28 cellular contexts compared by ENCODE assay signal in genomic region chr6:105332576-105332975, GRCh38.
"Had no signal": no experiment of that assay in that cellular context is flagged by ENCODE, and none has a peak within 500 bp of the region (broad histone marks: within the 10 kb centered on the region; RNA-seq: fewer than 3 reads in every experiment).

No MANE protein-coding gene starts in this region.

- H3K27me3 Mint-ChIP-seq: memory B cell; naive thymus-derived CD4-positive, alpha-beta T cell; natural killer cell treated with Interleukin-12 subunit alpha and Interleukin-12 subunit beta and Interleukin-15 and Interleukin-18, amount 100 ng/mL, for 72 hours; progenitor cell of endocrine pancreas; stimulated activated naive B cell treated with anti-CD40 and anti-IgM and Interleukin-4, amounts not matched to agents 10 μg/mL and 1 μg/mL and 100 μg/mL, for 72 hours had no signal

- H2AFZ ChIP-seq: hepatocyte had no signal

- H3K27ac ChIP-seq: hepatocyte, left ventricle myocardium inferior, neutrophil, ovary, skin epidermis, stomach, suprapubic skin, thoracic aorta, tibial artery, upper lobe of right lung had no signal

- H3K4me1 Mint-ChIP-seq: memory B cell had no signal

- H3K4me1 ChIP-seq: suprapubic skin, upper lobe of right lung had no signal

- DNase-seq: islet precursor cell; left ventricle myocardium inferior; midbrain; mucosa of descending colon; naive thymus-derived CD4-positive, alpha-beta T cell; ovary; retina; right cardiac atrium; stimulated activated CD4-positive, alpha-beta T cell treated with anti-CD3 and anti-CD28 coated beads, Interleukin-12 subunit alpha, Interleukin-12 subunit beta, amount 100 ng/mL, for 4 hours; stimulated activated CD4-positive, alpha-beta T cell treated with anti-CD3 and anti-CD28 coated beads, Interleukin-15, amount 100 ng/mL, for 24 hours; stimulated activated CD4-positive, alpha-beta T cell treated with anti-CD3 and anti-CD28 coated beads, Interleukin-2, amount 100 ng/mL, for 24 hours; stimulated activated CD4-positive, alpha-beta T cell treated with anti-CD3 and anti-CD28 coated beads, Interleukin-4, amount 100 ng/mL, for 1 hour; stimulated activated naive B cell treated with anti-CD40 and anti-IgM and Interleukin-4, amounts not matched to agents 10 μg/mL and 1 μg/mL and 100 μg/mL, for 72 hours; stimulated activated naive CD8-positive, alpha-beta T cell treated with anti-CD3 and anti-CD28 coated beads, Interleukin-15, Interleukin-2, amounts not matched to agents 100 U/mL and 50 U/mL, for 24 hours; stomach; tibial artery; trophoblast cell; upper lobe of right lung had no signal

- H3K4me2 ChIP-seq: hepatocyte had no signal

- H3K4me3 Mint-ChIP-seq: memory B cell; naive thymus-derived CD4-positive, alpha-beta T cell; natural killer cell treated with Interleukin-12 subunit alpha and Interleukin-12 subunit beta and Interleukin-15 and Interleukin-18, amount 100 ng/mL, for 72 hours; stimulated activated naive B cell treated with anti-CD40 and anti-IgM and Interleukin-4, amounts not matched to agents 10 μg/mL and 1 μg/mL and 100 μg/mL, for 72 hours had no signal

- H3K79me2 ChIP-seq: hepatocyte had no signal

- H3K9me3 Mint-ChIP-seq: memory B cell; naive thymus-derived CD4-positive, alpha-beta T cell; natural killer cell treated with Interleukin-12 subunit alpha and Interleukin-12 subunit beta and Interleukin-15 and Interleukin-18, amount 100 ng/mL, for 72 hours; stimulated activated naive B cell treated with anti-CD40 and anti-IgM and Interleukin-4, amounts not matched to agents 10 μg/mL and 1 μg/mL and 100 μg/mL, for 72 hours had no signal

- H3K27ac Mint-ChIP-seq: memory B cell; naive thymus-derived CD4-positive, alpha-beta T cell; natural killer cell treated with Interleukin-12 subunit alpha and Interleukin-12 subunit beta and Interleukin-15 and Interleukin-18, amount 100 ng/mL, for 72 hours; stimulated activated naive B cell treated with anti-CD40 and anti-IgM and Interleukin-4, amounts not matched to agents 10 μg/mL and 1 μg/mL and 100 μg/mL, for 72 hours had no signal

- H3K9me3 ChIP-seq: left ventricle myocardium inferior, mucosa of descending colon, neutrophil, ovary, stomach, suprapubic skin, thoracic aorta, tibial artery, upper lobe of right lung had no signal

- H3K36me3 ChIP-seq: ovary, thoracic aorta had no signal

- H3K27me3 ChIP-seq: hepatocyte, neutrophil, ovary, stomach, suprapubic skin, tibial artery, upper lobe of right lung had no signal

- ATAC-seq: mucosa of descending colon; naive thymus-derived CD4-positive, alpha-beta T cell; natural killer cell treated with Interleukin-12 subunit alpha and Interleukin-12 subunit beta and Interleukin-15 and Interleukin-18, amount 100 ng/mL, for 72 hours; right cardiac atrium; sciatic nerve; stimulated activated naive B cell treated with anti-CD40 and anti-IgM and Interleukin-4, amounts not matched to agents 10 μg/mL and 1 μg/mL and 100 μg/mL, for 72 hours; stimulated activated naive CD8-positive, alpha-beta T cell treated with anti-CD3 and anti-CD28 coated beads, Interleukin-15, Interleukin-2, amounts not matched to agents 100 U/mL and 50 U/mL, for 24 hours had no signal

- H3K4me3 ChIP-seq: hepatocyte, left ventricle myocardium inferior, lung, mucosa of descending colon, ovary, skin epidermis, stomach, suprapubic skin, thoracic aorta, tibial artery, upper lobe of right lung had no signal
